11 cellular contexts compared by ENCODE assay signal in the genomic region with DNA sequence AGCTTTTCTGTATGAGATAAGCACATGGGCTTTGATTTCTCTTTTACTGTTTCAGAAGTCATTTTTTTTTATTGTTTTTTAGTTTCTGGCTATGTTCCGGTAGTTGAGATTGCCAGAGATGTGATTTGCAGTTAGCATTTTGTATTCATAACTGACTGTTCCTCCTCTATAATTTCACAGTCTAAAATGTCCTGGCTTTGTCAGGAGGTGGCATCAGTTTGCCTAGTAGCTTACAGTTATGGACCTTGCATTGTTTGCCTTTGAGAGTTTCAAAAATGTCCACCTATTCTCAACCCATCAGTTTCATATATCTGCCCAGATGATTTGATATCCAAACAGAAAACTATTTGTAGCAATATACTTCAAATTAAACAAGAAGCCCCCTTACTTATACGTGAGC. TPM values are rescaled to one million over a fixed set of nuclear protein-coding genes. Genes with fewer than 3 reads are reported as not detected.
DNase-seq lines count a peak whose midpoint lies in the region; ATAC-seq, FAIRE-seq and TF ChIP-seq lines count a peak whose summit lies in the region.
"Had no signal": no experiment of that assay in that cellular context is flagged by ENCODE, and none has a peak within 500 bp of the region (broad histone marks: within the 10 kb centered on the region; RNA-seq: fewer than 3 reads in every experiment).

No MANE protein-coding gene starts in this region.

- POLR2A ChIA-PET in HepG2 (lab: Yijun Ruan, JAX) = no interaction called here

- H2AFZ ChIP-seq in HepG2 (ENCODE audit: low read length) = no peak overlapping the region

- H3K27me3 ChIP-seq in HepG2 (ENCODE audit: control insufficient read depth in 1 of 2, insufficient read depth in 2 of 2, low read length in 2 of 2) = no peaks in the 10 kb centered on the region
- H3K27me3 ChIP-seq in right lobe of liver = no peaks in the 10 kb centered on the region
- no peaks in the 10 kb centered on the region for H3K27me3 ChIP-seq in RWPE2 (ENCODE audit: insufficient read depth, poor library complexity, severe bottlenecking)
- no peaks in the 10 kb centered on the region for H3K27me3 ChIP-seq in upper lobe of right lung

- no peak overlapping the region for H3K4me3 Mint-ChIP-seq in stimulated activated memory B cell treated with anti-CD40 and anti-IgM and Interleukin-4, amounts not matched to agents 10 μg/mL and 1 μg/mL and 100 μg/mL, for 72 hours
- H3K4me3 Mint-ChIP-seq: activated T-cell treated with anti-CD3 and anti-CD28 coated beads, Interleukin-2, amount 50 U/mL, for 72 hours had no signal

- TF ChIP-seq CTCF in HepG2 (CRISPR knock-in tag; IDR thresholded peaks at IDR 0.05) = no peak; the same call in 1 of the 2 replicates
- TF ChIP-seq CTCF in right lobe of liver (IDR thresholded peaks at IDR 0.05) = no peak
- TF ChIP-seq CTCF in RWPE2 (IDR thresholded peaks at IDR 0.05; ENCODE audit: poor library complexity, severe bottlenecking) = peak; percentile 18
- peak; percentile 37 for TF ChIP-seq CTCF in upper lobe of right lung (IDR thresholded peaks at IDR 0.05)

- no peak for TF ChIP-seq RAD21 in HepG2 (CRISPR knock-in tag; IDR thresholded peaks at IDR 0.05)

- FAIRE-seq in HepG2 (lab: Jason Lieb, UNC) = peak; percentile 48

- H3K27ac ChIP-seq in HepG2 (ENCODE audit: extremely low read length, insufficient read depth, low read length) = no peak overlapping the region
- H3K27ac ChIP-seq in right lobe of liver = no peak overlapping the region
- no peak overlapping the region for H3K27ac ChIP-seq in RWPE2 (ENCODE audit: poor library complexity, severe bottlenecking)
- no peak overlapping the region for H3K27ac ChIP-seq in upper lobe of right lung
- H3K27ac ChIP-seq: thoracic aorta had no signal

- H3K27ac Mint-ChIP-seq in stimulated activated memory B cell treated with anti-CD40 and anti-IgM and Interleukin-4, amounts not matched to agents 10 μg/mL and 1 μg/mL and 100 μg/mL, for 72 hours = no peak overlapping the region
- H3K27ac Mint-ChIP-seq: activated T-cell treated with anti-CD3 and anti-CD28 coated beads, Interleukin-2, amount 50 U/mL, for 72 hours had no signal

- intact Hi-C loops in HepG2 (cut with micrococcal nuclease; ENCODE audit: unreplicated experiment) = no loop called here
- intact Hi-C loops in right lobe of liver (cut with DNase I) = no loop called here
- intact Hi-C loops in upper lobe of right lung (cut with DNase I) = no loop called here

- H3K9me3 ChIP-seq in HepG2 (ENCODE audit: low read length) = no peaks in the 10 kb centered on the region
- H3K9me3 ChIP-seq in right lobe of liver = no peaks in the 10 kb centered on the region
- H3K9me3 ChIP-seq in RWPE2 (ENCODE audit: severe bottlenecking) = no peaks in the 10 kb centered on the region
- no peaks in the 10 kb centered on the region for H3K9me3 ChIP-seq in upper lobe of right lung
- H3K9me3 ChIP-seq: thoracic aorta had no signal

- no peak overlapping the region for H3K9ac ChIP-seq in HepG2 (ENCODE audit: insufficient read depth, low read depth, low read length)

- no peaks in the 10 kb centered on the region for H3K4me1 Mint-ChIP-seq in stimulated activated memory B cell treated with anti-CD40 and anti-IgM and Interleukin-4, amounts not matched to agents 10 μg/mL and 1 μg/mL and 100 μg/mL, for 72 hours

- H3K36me3 ChIP-seq in HepG2 (replicated peaks in 1 of 2; ENCODE audit: control insufficient read depth in 1 of 2, insufficient read depth in 2 of 2, low read length in 2 of 2) (no peaks in the 10 kb centered on the region), right lobe of liver (no peaks in the 10 kb centered on the region), RWPE2 (ENCODE audit: low read depth) (no peaks in the 10 kb centered on the region), upper lobe of right lung (no peaks in the 10 kb centered on the region)
- H3K36me3 ChIP-seq: thoracic aorta had no signal

- H3K27me3 Mint-ChIP-seq in stimulated activated memory B cell treated with anti-CD40 and anti-IgM and Interleukin-4, amounts not matched to agents 10 μg/mL and 1 μg/mL and 100 μg/mL, for 72 hours = no peaks in the 10 kb centered on the region

- in situ Hi-C loops in HepG2 (cut with HindIII; ENCODE audit: extremely low pct_ligation_motif_present, low pct_unique_long_range_greater_than_20kb) = no loop called here

- ATAC-seq in HepG2 (peak; percentile 77), right lobe of liver (no peak), RWPE2 (ENCODE audit: low read depth) (no peak), upper lobe of right lung (no peak), HG02642 (IDR thresholded peaks at IDR 0.05; ENCODE audit: poor library complexity, unreplicated experiment) (no peak)
- ATAC-seq in stimulated activated memory B cell treated with anti-CD40 and anti-IgM and Interleukin-4, amounts not matched to agents 10 μg/mL and 1 μg/mL and 100 μg/mL, for 72 hours = no peak
- ATAC-seq: activated T-cell treated with anti-CD3 and anti-CD28 coated beads, Interleukin-2, amount 50 U/mL, for 72 hours had no signal

- no peaks in the 10 kb centered on the region for H3K36me3 Mint-ChIP-seq in stimulated activated memory B cell treated with anti-CD40 and anti-IgM and Interleukin-4, amounts not matched to agents 10 μg/mL and 1 μg/mL and 100 μg/mL, for 72 hours

- no peaks in the 10 kb centered on the region for H3K9me3 Mint-ChIP-seq in stimulated activated memory B cell treated with anti-CD40 and anti-IgM and Interleukin-4, amounts not matched to agents 10 μg/mL and 1 μg/mL and 100 μg/mL, for 72 hours
- H3K9me3 Mint-ChIP-seq: activated T-cell treated with anti-CD3 and anti-CD28 coated beads, Interleukin-2, amount 50 U/mL, for 72 hours had no signal

- BruUV-seq in HepG2 (replicated peaks; lab: Mats Ljungman, UMichigan) = no TSS peak

- WGBS in HepG2 (ENCODE audit: low lambda C conversion rate) = 2% methylated on average over 2 of the region's 2 CpGs
- WGBS in right lobe of liver (ENCODE audit: insufficient coverage, low coverage, low lambda C conversion rate, missing lambda C conversion rate) = 36% methylated on average over 2 of the region's 2 CpGs

- TF ChIP-seq POLR2A in HepG2 (IDR thresholded peaks at IDR 0.05; ENCODE audit: insufficient read depth in 1 of 2, low read depth in 2 of 2, low read length in 2 of 2) (no peak), right lobe of liver (IDR thresholded peaks at IDR 0.05) (no peak)

- H3K4me1 ChIP-seq in HepG2 (ENCODE audit: insufficient read depth, low read length) = no peaks in the 10 kb centered on the region
- no peaks in the 10 kb centered on the region for H3K4me1 ChIP-seq in right lobe of liver
- no peaks in the 10 kb centered on the region for H3K4me1 ChIP-seq in RWPE2 (ENCODE audit: insufficient read depth, poor library complexity, severe bottlenecking)
- no peaks in the 10 kb centered on the region for H3K4me1 ChIP-seq in upper lobe of right lung

- no peak for TF ChIP-seq EP300 in HepG2 (IDR thresholded peaks at IDR 0.05; ENCODE audit: low read depth in 2 of 2, low read length in 2 of 2)
- TF ChIP-seq EP300 in HepG2 (CRISPR knock-in tag; IDR thresholded peaks at IDR 0.05; ENCODE audit: borderline replicate concordance) = no peak

- CTCF ChIA-PET in HepG2 (lab: Yijun Ruan, JAX; ENCODE audit: low intra/inter-chr PET ratio, low total read pairs) = no interaction called here

- DNase-seq in HepG2 (ENCODE audit: low spot score) (peak; percentile 3), right lobe of liver (no peak), RWPE2 (ENCODE audit: low spot score) (no peak), globus pallidus (ENCODE audit: low spot score) (peak; percentile 55), upper lobe of right lung (no peak)
- DNase-seq in activated T-cell treated with anti-CD3 and anti-CD28 coated beads, Interleukin-2, amount 50 U/mL, for 1 hour = no peak
- DNase-seq: activated T-cell treated with anti-CD3 and anti-CD28 coated beads, Interleukin-2, amount 50 U/mL, for 72 hours; effector CD4-positive, alpha-beta T cell had no signal

- no peak overlapping the region for H3K4me2 ChIP-seq in HepG2 (ENCODE audit: low read depth, low read length)

- H3K79me2 ChIP-seq in HepG2 (ENCODE audit: insufficient read depth, low read length) = no peaks in the 10 kb centered on the region

- H3K4me3 ChIP-seq in HepG2 (replicated peaks in 1 of 3; ENCODE audit: insufficient read depth in 1 of 3, low read depth in 2 of 3, low read length in 3 of 3) = no peak overlapping the region
- no peak overlapping the region for H3K4me3 ChIP-seq in right lobe of liver
- H3K4me3 ChIP-seq in RWPE2 (ENCODE audit: severe bottlenecking) = no peak overlapping the region
- H3K4me3 ChIP-seq in upper lobe of right lung = no peak overlapping the region
- H3K4me3 ChIP-seq: thoracic aorta had no signal

- no peaks in the 10 kb centered on the region for H4K20me1 ChIP-seq in HepG2 (ENCODE audit: insufficient read depth, low read length)

TF ChIP-seq in HepG2, 621 proteins besides CTCF, POLR2A, EP300 and RAD21:
- TF ChIP-seq SNAPC2 (CRISPR knock-in tag; IDR thresholded peaks at IDR 0.05) = no peak

RNA-seq across cellular contexts. Expression of gene ST6GALNAC3, which starts 39.5 kb away (rescaled TPM):
- total RNA-seq in HepG2 (2016; rRNA removed; fragmentation: Illumina TruSeq; extraction: Trizol) = not detected in 2 replicates
- not detected in 2 replicates for total RNA-seq in HepG2 (2016; cell fraction: cytosol; rRNA removed; fragmentation: Illumina TruSeq; extraction: Trizol; ENCODE audit: low read depth)
- total RNA-seq in HepG2 (2016; cell fraction: insoluble cytoplasmic fraction; rRNA removed; fragmentation: Illumina TruSeq; extraction: Trizol) = not detected in 2 replicates
- not detected in 2 replicates for total RNA-seq in HepG2 (2016; cell fraction: membrane; rRNA removed; fragmentation: Illumina TruSeq; extraction: Trizol)
- not detected in 2 replicates for total RNA-seq in HepG2 (2016; cell fraction: nucleus; rRNA removed; fragmentation: Illumina TruSeq; extraction: Trizol)
- not detected in 2 replicates for polyA plus RNA-seq in HepG2 (2011; rRNA removed)
- not detected in 2 replicates for polyA plus RNA-seq in HepG2 (2011; cell fraction: cytosol; rRNA removed)
- polyA plus RNA-seq in HepG2 (2011; cell fraction: nucleus; rRNA removed) = not detected in 2 replicates
- polyA plus RNA-seq in HepG2 (2012) = not detected in 2 replicates
- polyA plus RNA-seq in HepG2 (2016; cell fraction: cytosol; fragmentation: Illumina TruSeq; extraction: Trizol; ENCODE audit: low read depth) = not detected in 2 replicates
- polyA plus RNA-seq in HepG2 (2016; cell fraction: insoluble cytoplasmic fraction; fragmentation: Illumina TruSeq; extraction: Trizol; ENCODE audit: low read depth) = not detected in 2 replicates
- not detected in 2 replicates for polyA plus RNA-seq in HepG2 (2016; cell fraction: membrane; fragmentation: Illumina TruSeq; extraction: Trizol; ENCODE audit: low read depth)
- polyA plus RNA-seq in HepG2 (2016; cell fraction: nucleus; fragmentation: Illumina TruSeq; extraction: Trizol; ENCODE audit: insufficient read depth, low read depth) = not detected in 2 replicates
- not detected in 2 replicates for polyA minus RNA-seq in HepG2 (2011; rRNA and poly(A)+ RNA removed; ENCODE audit: low replicate concordance)
- polyA minus RNA-seq in HepG2 (2011; cell fraction: cytosol; rRNA and poly(A)+ RNA removed) = not detected in 2 replicates
- not detected in 2 replicates for polyA minus RNA-seq in HepG2 (2011; cell fraction: nucleus; rRNA and poly(A)+ RNA removed)
- 1 to 10 TPM; 1.4 to 3.2 (median 2.6) TPM for total RNA-seq in right lobe of liver
- 5.6 TPM for total RNA-seq in upper lobe of right lung

Comparison
In these comparisons a context has a peak if more than half of its experiments do, and no peak if none do; other contexts are left out.
1. DNase-seq: peak in HepG2 (single experiment) and globus pallidus (single experiment); none in right lobe of liver (0 of 3), RWPE2 (single experiment), upper lobe of right lung (single experiment) and activated T-cell treated with anti-CD3 and anti-CD28 coated beads, Interleukin-2, amount 50 U/mL, for 1 hour (single experiment).
2. CTCF ChIP-seq: peak in RWPE2 (single experiment) and upper lobe of right lung (single experiment); none in HepG2 (single experiment) and right lobe of liver (0 of 4).